25 cellular contexts compared by ENCODE assay signal in genomic region chr15:68433551-68433950, GRCh38. TPM values are rescaled to one million over a fixed set of nuclear protein-coding genes. Genes with fewer than 3 reads are reported as not detected.
"Had no signal": no experiment of that assay in that cellular context is flagged by ENCODE, and none has a peak within 500 bp of the region (broad histone marks: within the 10 kb centered on the region; RNA-seq: fewer than 3 reads in every experiment).

No MANE protein-coding gene starts in this region.

- DNase-seq: activated CD4-positive, alpha-beta memory T cell treated with anti-CD3 and anti-CD28 coated beads, Interleukin-2, amount 10 ng/mL, durations not matched to agents 7 days and 5 days; activated CD4-positive, alpha-beta T cell treated with anti-CD3 and anti-CD28 coated beads, Interleukin-2, amount 10 ng/mL, durations not matched to agents 24 days and 14 days; activated naive CD4-positive, alpha-beta T cell treated with Interleukin-2 at 50 U/mL for 16 hours; activated naive CD8-positive, alpha-beta T cell treated with anti-CD3 and anti-CD28 coated beads for 36 hours; dorsolateral prefrontal cortex; left lung; natural killer cell; right lobe of liver; stimulated activated CD4-positive, alpha-beta T cell treated with anti-CD3 and anti-CD28 coated beads, Interleukin-1b, Interleukin-23, amount 100 ng/mL, for 48 hours; stomach; T-cell had no signal

- H3K9me3 Mint-ChIP-seq: activated CD4-positive, alpha-beta memory T cell treated with anti-CD3 and anti-CD28 coated beads, Interleukin-2, amount 10 ng/mL, durations not matched to agents 7 days and 5 days; activated CD4-positive, alpha-beta T cell treated with anti-CD3 and anti-CD28 coated beads, Interleukin-2, amount 10 ng/mL, durations not matched to agents 24 days and 14 days; activated naive CD8-positive, alpha-beta T cell treated with anti-CD3 and anti-CD28 coated beads for 36 hours; central memory CD8-positive, alpha-beta T cell; mesothelial cell of epicardium; natural killer cell; stimulated activated effector memory CD8-positive, alpha-beta T cell treated with anti-CD3 and anti-CD28 coated beads, Interleukin-12 subunit alpha, Interleukin-12 subunit beta, amount 100 ng/mL, for 72 hours; T-cell; T-helper 2 cell treated with Interferon-gamma antibody and Interleukin-4, amounts not matched to agents 5 μg/mL and 100 μg/mL, for 36 hours had no signal

- H3K36me3 Mint-ChIP-seq: activated naive CD8-positive, alpha-beta T cell treated with anti-CD3 and anti-CD28 coated beads for 36 hours; mesothelial cell of epicardium; natural killer cell; stimulated activated effector memory CD8-positive, alpha-beta T cell treated with anti-CD3 and anti-CD28 coated beads, Interleukin-12 subunit alpha, Interleukin-12 subunit beta, amount 100 ng/mL, for 72 hours; T-cell had no signal

- H3K27ac ChIP-seq: dorsolateral prefrontal cortex, heart left ventricle, left lung, neutrophil, parathyroid adenoma, right lobe of liver, skin epidermis, stomach, suprapubic skin, tibial nerve, VCaP had no signal

- H3K27me3 ChIP-seq: uterus had no signal

- H3K4me1 Mint-ChIP-seq: activated CD4-positive, alpha-beta T cell treated with anti-CD3 and anti-CD28 coated beads, Interleukin-2, amount 10 ng/mL, durations not matched to agents 24 days and 14 days; activated naive CD8-positive, alpha-beta T cell treated with anti-CD3 and anti-CD28 coated beads for 36 hours; central memory CD8-positive, alpha-beta T cell; natural killer cell; stimulated activated effector memory CD8-positive, alpha-beta T cell treated with anti-CD3 and anti-CD28 coated beads, Interleukin-12 subunit alpha, Interleukin-12 subunit beta, amount 100 ng/mL, for 72 hours had no signal

- H2AFZ ChIP-seq: parathyroid adenoma had no signal

- H3K4me1 ChIP-seq: parathyroid adenoma, uterus had no signal

- H3K9ac ChIP-seq: parathyroid adenoma had no signal

- H3K36me3 ChIP-seq: heart left ventricle, left lung, neutrophil, right lobe of liver, stomach, suprapubic skin, tibial nerve, uterus had no signal

- H3K4me3 Mint-ChIP-seq: activated CD4-positive, alpha-beta memory T cell treated with anti-CD3 and anti-CD28 coated beads, Interleukin-2, amount 10 ng/mL, durations not matched to agents 7 days and 5 days; activated CD4-positive, alpha-beta T cell treated with anti-CD3 and anti-CD28 coated beads, Interleukin-2, amount 10 ng/mL, durations not matched to agents 24 days and 14 days; activated naive CD8-positive, alpha-beta T cell treated with anti-CD3 and anti-CD28 coated beads for 36 hours; central memory CD8-positive, alpha-beta T cell; mesothelial cell of epicardium; natural killer cell; stimulated activated effector memory CD8-positive, alpha-beta T cell treated with anti-CD3 and anti-CD28 coated beads, Interleukin-12 subunit alpha, Interleukin-12 subunit beta, amount 100 ng/mL, for 72 hours; T-helper 2 cell treated with Interferon-gamma antibody and Interleukin-4, amounts not matched to agents 5 μg/mL and 100 μg/mL, for 36 hours had no signal

- H3K4me3 ChIP-seq: dorsolateral prefrontal cortex, heart left ventricle, left lung, right lobe of liver, skin epidermis, stomach, suprapubic skin, tibial nerve, uterus had no signal

- H3K27ac Mint-ChIP-seq: activated CD4-positive, alpha-beta memory T cell treated with anti-CD3 and anti-CD28 coated beads, Interleukin-2, amount 10 ng/mL, durations not matched to agents 7 days and 5 days; activated CD4-positive, alpha-beta T cell treated with anti-CD3 and anti-CD28 coated beads, Interleukin-2, amount 10 ng/mL, durations not matched to agents 24 days and 14 days; activated naive CD8-positive, alpha-beta T cell treated with anti-CD3 and anti-CD28 coated beads for 36 hours; mesothelial cell of epicardium; natural killer cell; stimulated activated effector memory CD8-positive, alpha-beta T cell treated with anti-CD3 and anti-CD28 coated beads, Interleukin-12 subunit alpha, Interleukin-12 subunit beta, amount 100 ng/mL, for 72 hours; T-cell; T-helper 2 cell treated with Interferon-gamma antibody and Interleukin-4, amounts not matched to agents 5 μg/mL and 100 μg/mL, for 36 hours had no signal

- ATAC-seq: activated CD4-positive, CD25-positive, alpha-beta regulatory T cell treated with anti-CD3 and anti-CD28 coated beads, Interleukin-2, amount 50 U/mL, for 24 hours; heart left ventricle; left lung; natural killer cell; right lobe of liver; stimulated activated effector memory CD8-positive, alpha-beta T cell treated with anti-CD3 and anti-CD28 coated beads, Interleukin-12 subunit alpha, Interleukin-12 subunit beta, amount 100 ng/mL, for 72 hours; T-cell had no signal

- H3K9me3 ChIP-seq: heart left ventricle, left lung, neutrophil, right lobe of liver, stomach, suprapubic skin, tibial nerve, uterus had no signal

RNA-seq across cellular contexts. Expression of gene ITGA11, which starts 1.6 kb away (rescaled TPM):
- total RNA-seq: natural killer cell had no signal
- polyA plus RNA-seq: keratinocyte had no signal
